Comparison of ENCODE assay signal across 1 cellular context in genomic region chr10:124039432-124040086, GRCh38.
TF ChIP-seq lines count a peak whose summit lies in the region.

No MANE protein-coding gene starts in this region.

TF ChIP-seq in HepG2, 621 proteins besides CTCF, POLR2A, EP300 and RAD21:
- no peak for TF ChIP-seq SNAPC5 (CRISPR knock-in tag; IDR thresholded peaks at IDR 0.05; ENCODE audit: borderline replicate concordance)
- TF ChIP-seq POLR2AphosphoS5 (IDR thresholded peaks at IDR 0.05; ENCODE audit: low read depth, low read length), result peak; percentile 9; the same call in 1 of the 2 replicates
- TF ChIP-seq ZKSCAN8 (CRISPR knock-in tag; IDR thresholded peaks at IDR 0.05; ENCODE audit: borderline replicate concordance), result 0 out of 2 replicates have a peak, but pooled peaks have one; percentile 23
- 0 out of 2 replicates have a peak, but pooled peaks have one; percentile 30 for TF ChIP-seq ZC3H13 (CRISPR knock-in tag; IDR thresholded peaks at IDR 0.05)
